Comparison of ENCODE assay signal across 6 cellular contexts in genomic region chr2:218216336-218216673, GRCh38. TPM values are rescaled to one million over a fixed set of nuclear protein-coding genes. Genes with fewer than 3 reads are reported as not detected.
A peak's percentile ranks its signal among the peaks of the same experiment; 100 is the strongest.
DNase-seq lines count a peak whose midpoint lies in the region; ATAC-seq, FAIRE-seq and TF ChIP-seq lines count a peak whose summit lies in the region.

No MANE protein-coding gene starts in this region.

- no peak for TF ChIP-seq CTCF in CD8-positive, alpha-beta T cell (IDR thresholded peaks at IDR 0.05)
- no peak for TF ChIP-seq CTCF in activated CD8-positive, alpha-beta T cell treated with anti-CD3 and anti-CD28 coated beads for 36 hours (IDR thresholded peaks at IDR 0.05)
- no peak for TF ChIP-seq CTCF in lower lobe of right lung (IDR thresholded peaks at IDR 0.05)

- H3K36me3 Mint-ChIP-seq in CD8-positive, alpha-beta T cell = peaks cover 30% of the 10 kb centered on the region
- H3K36me3 Mint-ChIP-seq in activated CD8-positive, alpha-beta T cell treated with anti-CD3 and anti-CD28 coated beads for 36 hours (ENCODE audit: low read depth) = peaks cover 42% of the 10 kb centered on the region

- peaks cover 40% of the 10 kb centered on the region for H3K4me1 Mint-ChIP-seq in CD8-positive, alpha-beta T cell (ENCODE audit: low read depth)
- peaks cover 19% of the 10 kb centered on the region for H3K4me1 Mint-ChIP-seq in activated CD8-positive, alpha-beta T cell treated with anti-CD3 and anti-CD28 coated beads for 36 hours (ENCODE audit: low read depth)

- peaks cover 31% of the 10 kb centered on the region for H3K4me1 ChIP-seq in CD8-positive, alpha-beta T cell (ENCODE audit: insufficient read depth, low read length)
- peaks cover 37% of the 10 kb centered on the region for H3K4me1 ChIP-seq in lower lobe of right lung

- no peak for FAIRE-seq in GM12892 (lab: Jason Lieb, UNC)

- CTCF ChIA-PET in CD8-positive, alpha-beta T cell (lab: Charles Lee) = interaction anchor here (1.1 to 1.7 kb wide), 5 partner anchors 13 to 70 kb away, joined by 3 to 7 read pairs (median 5); no protein-coding TSS in a partner anchor
- CTCF ChIA-PET in activated CD8-positive, alpha-beta T cell treated with anti-CD3 and anti-CD28 coated beads for 36 hours (lab: Charles Lee) = interaction anchor here (0.6 to 1.9 kb wide), 6 partner anchors 9 to 57 kb away, joined by 3 to 5 read pairs (median 4); no protein-coding TSS in a partner anchor

- no peak for ATAC-seq in CD8-positive, alpha-beta T cell
- ATAC-seq in activated CD8-positive, alpha-beta T cell treated with anti-CD3 and anti-CD28 coated beads for 36 hours = no peak
- no peak for ATAC-seq in lower lobe of right lung
- ATAC-seq in GM21529 (IDR thresholded peaks at IDR 0.05; ENCODE audit: unreplicated experiment) = no peak

- TF ChIP-seq POLR2A in GM12892 (IDR thresholded peaks at IDR 0.05; ENCODE audit: low read depth, low read length) = no peak

- intact Hi-C loops in CD8-positive, alpha-beta T cell (cut with DNase I, micrococcal nuclease) = loop anchor here (1.0 to 5.0 kb wide), 10 partner anchors 14 to 1171 kb away; partner anchors contain the start of genes BCS1L (in 1 of the 2), CNOT9 (in 1 of the 2), DNAJB2 (in 1 of the 2) and DNPEP (in 1 of the 2)
- intact Hi-C loops in activated CD8-positive, alpha-beta T cell treated with anti-CD3 and anti-CD28 coated beads for 36 hours (cut with micrococcal nuclease) = loop anchor here (5.0 kb wide), 1 partner anchor 181 kb away; the partner anchor contains the start of gene CTDSP1
- intact Hi-C loops in lower lobe of right lung (cut with DNase I) = no loop called here

- no peaks in the 10 kb centered on the region for H3K9me3 ChIP-seq in CD8-positive, alpha-beta T cell (ENCODE audit: low read length)
- no peaks in the 10 kb centered on the region for H3K9me3 ChIP-seq in lower lobe of right lung

- no peak for DNase-seq in CD8-positive, alpha-beta T cell
- no peak for DNase-seq in activated CD8-positive, alpha-beta T cell treated with anti-CD3 and anti-CD28 coated beads for 36 hours
- DNase-seq in lower lobe of right lung (no peak), GM12892 (ENCODE audit: insufficient read length) (no peak), SK-N-DZ (ENCODE audit: low spot score) (no peak)

- no peaks in the 10 kb centered on the region for H3K27me3 Mint-ChIP-seq in CD8-positive, alpha-beta T cell (ENCODE audit: low read depth)
- H3K27me3 Mint-ChIP-seq in activated CD8-positive, alpha-beta T cell treated with anti-CD3 and anti-CD28 coated beads for 36 hours = no peaks in the 10 kb centered on the region

- peak overlapping the region; percentile 87 for H3K27ac ChIP-seq in CD8-positive, alpha-beta T cell (ENCODE audit: low read depth, low read length)
- H3K27ac ChIP-seq in lower lobe of right lung = peak overlapping the region; percentile 95

- H3K27ac Mint-ChIP-seq in CD8-positive, alpha-beta T cell = peak overlapping the region; percentile 97
- H3K27ac Mint-ChIP-seq in activated CD8-positive, alpha-beta T cell treated with anti-CD3 and anti-CD28 coated beads for 36 hours = peak overlapping the region; percentile 97

- no peaks in the 10 kb centered on the region for H3K27me3 ChIP-seq in CD8-positive, alpha-beta T cell (ENCODE audit: insufficient read depth, low read length)
- no peaks in the 10 kb centered on the region for H3K27me3 ChIP-seq in lower lobe of right lung (ENCODE audit: low read depth)

- POLR2A ChIA-PET in CD8-positive, alpha-beta T cell (lab: Charles Lee) = interaction anchor here (0.6 to 7.9 kb wide), 7 partner anchors 14 to 74 kb away, joined by 3 to 94 read pairs (median 4); partner anchors contain the start of genes AAMP and PNKD
- POLR2A ChIA-PET in activated CD8-positive, alpha-beta T cell treated with anti-CD3 and anti-CD28 coated beads for 36 hours (lab: Charles Lee) = interaction anchor here (0.7 to 1.6 kb wide), 10 partner anchors 14 to 71 kb away, joined by 3 to 8 read pairs (median 3); partner anchors contain the start of genes AAMP and PNKD

- peak overlapping the region; percentile 74 for H3K4me3 ChIP-seq in CD8-positive, alpha-beta T cell (ENCODE audit: low read depth, low read length)
- peak overlapping the region; percentile 92 for H3K4me3 ChIP-seq in lower lobe of right lung

- H3K36me3 ChIP-seq in CD8-positive, alpha-beta T cell (ENCODE audit: insufficient read depth, low read length) = no peaks in the 10 kb centered on the region
- peaks cover 8% of the 10 kb centered on the region for H3K36me3 ChIP-seq in lower lobe of right lung

- peak overlapping the region; percentile 91 for H3K4me3 Mint-ChIP-seq in CD8-positive, alpha-beta T cell
- H3K4me3 Mint-ChIP-seq in activated CD8-positive, alpha-beta T cell treated with anti-CD3 and anti-CD28 coated beads for 36 hours = peak overlapping the region; percentile 93

- no peaks in the 10 kb centered on the region for H3K9me3 Mint-ChIP-seq in CD8-positive, alpha-beta T cell
- H3K9me3 Mint-ChIP-seq in activated CD8-positive, alpha-beta T cell treated with anti-CD3 and anti-CD28 coated beads for 36 hours = no peaks in the 10 kb centered on the region

RNA-seq across cellular contexts. Expression of gene ARPC2, which starts 0.7 kb away (rescaled TPM):
- 100 to 1,000 TPM; 521 to 547 TPM for total RNA-seq in CD8-positive, alpha-beta T cell
- 100 to 1,000 TPM; 636 to 644 TPM for total RNA-seq in activated CD8-positive, alpha-beta T cell treated with anti-CD3 and anti-CD28 coated beads for 36 hours
- 382 TPM for total RNA-seq in lower lobe of right lung
- 520 TPM for polyA plus RNA-seq in GM12892 (2012; ENCODE audit: missing spikeins)
- 158 and 173 TPM in 2 replicates for polyA plus RNA-seq in SK-N-DZ (2014; cell fraction: cytosol; rRNA removed)
- 128 and 135 TPM in 2 replicates for polyA plus RNA-seq in SK-N-DZ (2014; cell fraction: nucleus; rRNA removed)

RNA-seq across cellular contexts. Expression of gene GPBAR1, which starts 44.5 kb away (rescaled TPM):
- total RNA-seq in CD8-positive, alpha-beta T cell = 1 to 10 TPM; 2.2 to 2.5 TPM
- total RNA-seq in activated CD8-positive, alpha-beta T cell treated with anti-CD3 and anti-CD28 coated beads for 36 hours = under 1 TPM; 0.16 to 0.45 TPM
- 4.6 TPM for total RNA-seq in lower lobe of right lung
- 0.21 TPM for polyA plus RNA-seq in GM12892 (2012; ENCODE audit: missing spikeins)
- 0.91 and 1.2 TPM in 2 replicates for polyA plus RNA-seq in SK-N-DZ (2014; cell fraction: cytosol; rRNA removed)
- polyA plus RNA-seq in SK-N-DZ (2014; cell fraction: nucleus; rRNA removed) = 1.3 TPM in 1 of 2 replicates, not detected in the other

RNA-seq across cellular contexts. Expression of gene CXCR1, which starts 49.5 kb away (rescaled TPM):
- total RNA-seq in CD8-positive, alpha-beta T cell = not detected
- not detected for total RNA-seq in activated CD8-positive, alpha-beta T cell treated with anti-CD3 and anti-CD28 coated beads for 36 hours
- 10.4 TPM for total RNA-seq in lower lobe of right lung
- polyA plus RNA-seq in GM12892 (2012; ENCODE audit: missing spikeins) = not detected
- not detected in 2 replicates for polyA plus RNA-seq in SK-N-DZ (2014; cell fraction: cytosol; rRNA removed)
- polyA plus RNA-seq in SK-N-DZ (2014; cell fraction: nucleus; rRNA removed) = not detected in 2 replicates

RNA-seq across cellular contexts. Expression of gene AAMP, which starts 53.6 kb away (rescaled TPM):
- total RNA-seq in CD8-positive, alpha-beta T cell = 10 to 100 TPM; 44.7 to 50.4 TPM
- total RNA-seq in activated CD8-positive, alpha-beta T cell treated with anti-CD3 and anti-CD28 coated beads for 36 hours = 10 to 100 TPM; 75.8 to 82.8 TPM
- 58.8 TPM for total RNA-seq in lower lobe of right lung
- polyA plus RNA-seq in GM12892 (2012; ENCODE audit: missing spikeins) = 57.6 TPM
- polyA plus RNA-seq in SK-N-DZ (2014; cell fraction: cytosol; rRNA removed) = 128 and 170 TPM in 2 replicates
- polyA plus RNA-seq in SK-N-DZ (2014; cell fraction: nucleus; rRNA removed) = 197 and 224 TPM in 2 replicates

RNA-seq across cellular contexts. Expression of gene PNKD, which starts 54.0 kb away (rescaled TPM):
- total RNA-seq in CD8-positive, alpha-beta T cell = 1 to 10 TPM; 7.1 to 7.2 TPM
- total RNA-seq in activated CD8-positive, alpha-beta T cell treated with anti-CD3 and anti-CD28 coated beads for 36 hours = 10 to 100 TPM; 19.8 to 24.4 TPM
- total RNA-seq in lower lobe of right lung = 65.8 TPM
- 41.8 TPM for polyA plus RNA-seq in GM12892 (2012; ENCODE audit: missing spikeins)
- 72.8 and 76.1 TPM in 2 replicates for polyA plus RNA-seq in SK-N-DZ (2014; cell fraction: cytosol; rRNA removed)
- 54.6 and 55.3 TPM in 2 replicates for polyA plus RNA-seq in SK-N-DZ (2014; cell fraction: nucleus; rRNA removed)

Comparison
In these comparisons a context has a peak if more than half of its experiments do, and no peak if none do; other contexts are left out.
1. RNA of gene CXCR1, which starts 49.5 kb away (total RNA-seq): 10.4 TPM in lower lobe of right lung (single experiment); not detected in CD8-positive, alpha-beta T cell and not detected in activated CD8-positive, alpha-beta T cell treated with anti-CD3 and anti-CD28 coated beads for 36 hours; every median in the first group is over 10 times any median in the second.